In the genomic region with DNA sequence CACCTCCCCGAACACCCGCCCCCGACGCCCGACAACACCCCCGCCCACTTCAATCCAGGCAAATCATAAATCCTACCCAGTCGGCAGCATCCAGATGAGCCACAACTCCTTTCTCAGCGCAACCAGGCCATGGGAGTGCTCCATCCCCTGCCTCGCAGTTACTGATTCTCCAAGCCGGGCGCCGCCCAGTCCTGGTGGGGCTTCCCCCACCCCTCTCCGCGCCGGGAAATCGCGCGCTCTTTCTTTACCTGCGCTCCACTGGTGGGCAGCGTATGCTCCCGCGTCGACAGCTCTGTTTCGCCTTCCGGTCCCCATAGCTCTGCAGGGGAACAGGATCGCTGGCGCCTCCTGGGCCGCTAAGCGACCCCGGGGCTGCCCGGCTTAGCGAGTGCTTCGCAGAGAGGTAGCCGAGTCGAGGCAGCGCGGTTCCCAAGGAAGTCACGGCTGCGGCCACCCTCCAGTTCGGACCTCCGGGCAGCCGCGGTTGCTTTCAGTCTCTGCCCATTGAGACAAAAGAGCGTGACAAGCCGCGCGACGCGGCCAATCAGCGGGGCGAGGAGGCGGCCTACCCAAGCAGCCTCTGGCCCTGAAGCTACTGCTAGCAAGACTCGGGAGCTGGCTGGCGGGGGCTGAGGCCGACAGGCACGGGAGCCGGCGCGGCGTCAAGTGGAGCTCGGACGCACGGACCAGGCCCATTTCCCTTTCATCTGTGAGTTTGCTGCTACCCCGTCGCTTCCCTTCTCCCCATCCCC, we compare ENCODE assay signal across 8 cellular contexts. TPM values are rescaled to one million over a fixed set of nuclear protein-coding genes. Genes with fewer than 3 reads are reported as not detected.
DNase-seq lines count a peak whose midpoint lies in the region; ATAC-seq and TF ChIP-seq lines count a peak whose summit lies in the region.

No MANE protein-coding gene starts in this region.

- H3K4me1 ChIP-seq in iPS-20b (ENCODE audit: insufficient read depth, low read length): no peaks in the 10 kb centered on the region
- H3K4me1 ChIP-seq in skeletal muscle tissue (ENCODE audit: control insufficient read depth in 3 of 3, insufficient read depth in 3 of 3, low read length in 3 of 3): peaks cover 0 to 2% (median 0%) of the 10 kb centered on the region in 3 donors

- H3K27ac ChIP-seq in brain microvascular endothelial cell: peak overlapping the region; percentile 22
- H3K27ac ChIP-seq in iPS-20b (ENCODE audit: low read length): no peak overlapping the region
- no peak overlapping the region for H3K27ac ChIP-seq in skeletal muscle tissue (ENCODE audit: low read depth, low read length)

- in situ Hi-C loops in brain microvascular endothelial cell (cut with HindIII; ENCODE audit: low pct_ligation_motif_present, low sequenced_read_pairs): no loop called here

- H3K36me3 ChIP-seq in brain microvascular endothelial cell (replicated peaks) (no peaks in the 10 kb centered on the region), iPS-20b (ENCODE audit: insufficient read depth, low read depth, low read length) (no peaks in the 10 kb centered on the region), skeletal muscle tissue (ENCODE audit: control insufficient read depth in 3 of 3, insufficient read depth in 3 of 3, low read length in 3 of 3) (no peaks in the 10 kb centered on the region)

- ATAC-seq in HG02678 (IDR thresholded peaks at IDR 0.05; ENCODE audit: unreplicated experiment): peak; percentile 65

- H3K9ac ChIP-seq in iPS-20b (ENCODE audit: low read depth, low read length): peak overlapping the region; percentile 69; the same call in 1 of the 2 replicates
- H3K9ac ChIP-seq in skeletal muscle tissue (ENCODE audit: low read depth in 1 of 3, low read length in 3 of 3): peak overlapping the region in 2 of 3 donors; percentile 20 to 60

- H3K9me3 ChIP-seq in iPS-20b (ENCODE audit: insufficient read depth, low read depth, low read length) (no peaks in the 10 kb centered on the region), skeletal muscle tissue (ENCODE audit: control insufficient read depth in 3 of 3, low read length in 3 of 3) (no peaks in the 10 kb centered on the region)

- DNase-seq in NCI-H187 (lab: John Stamatoyannopoulos, UW) (peak; percentile 42 to 51), NCI-H187 treated with DMSO at 0.1 percent for 48 hours (lab: John Stamatoyannopoulos, UW) (no peak), NCI-H1417 (lab: John Stamatoyannopoulos, UW) (peak; percentile 65 to 92 (median 89)), T-helper 9 cell (peak; percentile 47), brain microvascular endothelial cell (peak; percentile 39)

- H3K4me3 ChIP-seq in brain microvascular endothelial cell (ENCODE audit: low read depth, low read length): peak overlapping the region; percentile 61
- H3K4me3 ChIP-seq in iPS-20b (ENCODE audit: low read length): peak overlapping the region; percentile 69
- H3K4me3 ChIP-seq in skeletal muscle tissue (ENCODE audit: low read length in 3 of 3): peak overlapping the region; percentile 59 to 67 (median 66)

- H3K27me3 ChIP-seq in brain microvascular endothelial cell (replicated peaks): no peaks in the 10 kb centered on the region
- H3K27me3 ChIP-seq in iPS-20b (ENCODE audit: insufficient read depth, low read length): no peaks in the 10 kb centered on the region
- H3K27me3 ChIP-seq in skeletal muscle tissue (ENCODE audit: control insufficient read depth in 3 of 3, insufficient read depth in 3 of 3, low read length in 3 of 3): peaks cover 0 to 21% (median 0%) of the 10 kb centered on the region in 3 donors

- TF ChIP-seq CTCF in brain microvascular endothelial cell (IDR thresholded peaks at IDR 0.05; ENCODE audit: low read depth, low read length, missing control alignments): no peak

RNA-seq across cellular contexts. Expression of gene TMSB15B, which starts 43.7 kb away (rescaled TPM):
- total RNA-seq in skeletal muscle tissue: 5.2 TPM
